In genomic region chr17:57641761-57642160, GRCh38 we compare ENCODE assay signal across 30 cellular contexts.
"Had no signal": no experiment of that assay in that cellular context is flagged by ENCODE, and none has a peak within 500 bp of the region (broad histone marks: within the 10 kb centered on the region; RNA-seq: fewer than 3 reads in every experiment).

No MANE protein-coding gene starts in this region.

- H3K9me3 Mint-ChIP-seq: activated B cell treated with CpG ODN at 0.5 μM for 24 hours; activated CD4-positive, alpha-beta memory T cell treated with anti-CD3 and anti-CD28 coated beads, Interleukin-2, amount 10 ng/mL, durations not matched to agents 7 days and 5 days; activated CD4-positive, alpha-beta T cell treated with anti-CD3 and anti-CD28 coated beads, Interleukin-2, amount 10 ng/mL, durations not matched to agents 24 days and 14 days; activated naive CD4-positive, alpha-beta T cell treated with anti-CD3 and anti-CD28 coated beads, Interleukin-2, amount 10 ng/mL, durations not matched to agents 7 days and 5 days; activated naive CD4-positive, alpha-beta T cell treated with anti-CD3 and anti-CD28 coated beads, Interleukin-2, amount 50 U/mL, for 72 hours; activated naive CD8-positive, alpha-beta T cell treated with anti-CD3 and anti-CD28 coated beads, Interleukin-2, amount 10 ng/mL, durations not matched to agents 7 days and 5 days; activated T-cell treated with anti-CD3 and anti-CD28 coated beads, Interleukin-2, amount 50 U/mL, for 24 hours; activated T-cell treated with anti-CD3 and anti-CD28 coated beads, Interleukin-2, amount 50 U/mL, for 72 hours; T-cell; T-helper 1 cell treated with Interleukin-12 subunit alpha and Interleukin-12 subunit beta and Interleukin-4 antibody, amounts not matched to agents 30 μg/mL and 1 μg/mL, for 36 hours; T-helper 2 cell treated with Interferon-gamma antibody and Interleukin-4, amounts not matched to agents 5 μg/mL and 100 μg/mL, for 36 hours had no signal

- H3K4me3 Mint-ChIP-seq: activated B cell treated with CpG ODN at 0.5 μM for 24 hours; activated CD4-positive, alpha-beta memory T cell treated with anti-CD3 and anti-CD28 coated beads, Interleukin-2, amount 10 ng/mL, durations not matched to agents 7 days and 5 days; activated CD4-positive, alpha-beta T cell treated with anti-CD3 and anti-CD28 coated beads, Interleukin-2, amount 10 ng/mL, durations not matched to agents 24 days and 14 days; activated naive CD4-positive, alpha-beta T cell treated with anti-CD3 and anti-CD28 coated beads, Interleukin-2, amount 10 ng/mL, durations not matched to agents 7 days and 5 days; activated naive CD8-positive, alpha-beta T cell treated with anti-CD3 and anti-CD28 coated beads, Interleukin-2, amount 10 ng/mL, durations not matched to agents 7 days and 5 days; activated T-cell treated with anti-CD3 and anti-CD28 coated beads, Interleukin-2, amount 50 U/mL, for 24 hours; activated T-cell treated with anti-CD3 and anti-CD28 coated beads, Interleukin-2, amount 50 U/mL, for 72 hours; T-cell; T-helper 1 cell treated with Interleukin-12 subunit alpha and Interleukin-12 subunit beta and Interleukin-4 antibody, amounts not matched to agents 30 μg/mL and 1 μg/mL, for 36 hours; T-helper 2 cell treated with Interferon-gamma antibody and Interleukin-4, amounts not matched to agents 5 μg/mL and 100 μg/mL, for 36 hours had no signal

- H3K36me3 ChIP-seq: brain microvascular endothelial cell, esophagus squamous epithelium had no signal

- ATAC-seq: activated CD4-positive, CD25-positive, alpha-beta regulatory T cell treated with anti-CD3 and anti-CD28 coated beads, Interleukin-2, amount 50 U/mL, for 24 hours; activated naive CD4-positive, alpha-beta T cell treated with anti-CD3 and anti-CD28 coated beads, Interleukin-2, amount 50 U/mL, for 72 hours; activated T-cell treated with anti-CD3 and anti-CD28 coated beads, Interleukin-2, amount 50 U/mL, for 72 hours; gastroesophageal sphincter; T-cell had no signal

- H3K4me3 ChIP-seq: esophagus squamous epithelium, gastroesophageal sphincter had no signal

- DNase-seq: activated B cell treated with CpG ODN at 0.5 μM for 24 hours; activated CD4-positive, alpha-beta memory T cell treated with anti-CD3 and anti-CD28 coated beads, Interleukin-2, amount 10 ng/mL, durations not matched to agents 7 days and 5 days; activated CD4-positive, alpha-beta T cell treated with anti-CD3 and anti-CD28 coated beads, Interleukin-2, amount 10 ng/mL, durations not matched to agents 24 days and 14 days; activated CD4-positive, alpha-beta T cell treated with anti-CD3 and anti-CD28 coated beads, Interleukin-2, amount 50 U/mL, for 4 hours; activated CD8-positive, alpha-beta memory T cell treated with anti-CD3 and anti-CD28 coated beads, Interleukin-2, amount 50 U/mL, for 48 hours; activated gamma-delta T cell; activated naive CD4-positive, alpha-beta T cell; activated naive CD4-positive, alpha-beta T cell treated with anti-CD3 and anti-CD28 coated beads, Interleukin-2, amount 10 ng/mL, durations not matched to agents 7 days and 5 days; activated naive CD8-positive, alpha-beta T cell treated with anti-CD3 and anti-CD28 coated beads, Interleukin-2, amount 10 ng/mL, durations not matched to agents 7 days and 5 days; activated T-cell treated with anti-CD3 and anti-CD28 coated beads for 4 hours; activated T-cell treated with anti-CD3 and anti-CD28 coated beads, Interleukin-2, amount 50 U/mL, for 24 hours; activated T-cell treated with anti-CD3 and anti-CD28 coated beads, Interleukin-2, amount 50 U/mL, for 72 hours; amniotic stem cell; anterior cingulate cortex; brain microvascular endothelial cell; cortex of kidney; dermis blood vessel endothelial cell; effector CD4-positive, alpha-beta T cell; esophagus squamous epithelium; foreskin melanocyte; head of caudate nucleus; T-cell; T1000; WERI-Rb-1 had no signal

- H3K9me3 ChIP-seq: esophagus squamous epithelium, gastroesophageal sphincter had no signal

- H3K27ac ChIP-seq: brain microvascular endothelial cell, epithelial cell of prostate, esophagus squamous epithelium, gastroesophageal sphincter, WERI-Rb-1 had no signal

- H3K27ac Mint-ChIP-seq: activated B cell treated with CpG ODN at 0.5 μM for 24 hours; activated CD4-positive, alpha-beta memory T cell treated with anti-CD3 and anti-CD28 coated beads, Interleukin-2, amount 10 ng/mL, durations not matched to agents 7 days and 5 days; activated CD4-positive, alpha-beta T cell treated with anti-CD3 and anti-CD28 coated beads, Interleukin-2, amount 10 ng/mL, durations not matched to agents 24 days and 14 days; activated naive CD4-positive, alpha-beta T cell treated with anti-CD3 and anti-CD28 coated beads, Interleukin-2, amount 10 ng/mL, durations not matched to agents 7 days and 5 days; activated naive CD8-positive, alpha-beta T cell treated with anti-CD3 and anti-CD28 coated beads, Interleukin-2, amount 10 ng/mL, durations not matched to agents 7 days and 5 days; activated T-cell treated with anti-CD3 and anti-CD28 coated beads, Interleukin-2, amount 50 U/mL, for 24 hours; activated T-cell treated with anti-CD3 and anti-CD28 coated beads, Interleukin-2, amount 50 U/mL, for 72 hours; T-helper 1 cell treated with Interleukin-12 subunit alpha and Interleukin-12 subunit beta and Interleukin-4 antibody, amounts not matched to agents 30 μg/mL and 1 μg/mL, for 36 hours; T-helper 2 cell treated with Interferon-gamma antibody and Interleukin-4, amounts not matched to agents 5 μg/mL and 100 μg/mL, for 36 hours had no signal

- H3K27me3 ChIP-seq: brain microvascular endothelial cell, esophagus squamous epithelium, gastroesophageal sphincter had no signal

- H3K4me1 ChIP-seq: gastroesophageal sphincter had no signal

- H3K27me3 Mint-ChIP-seq: activated B cell treated with CpG ODN at 0.5 μM for 24 hours; activated CD4-positive, alpha-beta memory T cell treated with anti-CD3 and anti-CD28 coated beads, Interleukin-2, amount 10 ng/mL, durations not matched to agents 7 days and 5 days; activated CD4-positive, alpha-beta T cell treated with anti-CD3 and anti-CD28 coated beads, Interleukin-2, amount 10 ng/mL, durations not matched to agents 24 days and 14 days; activated naive CD4-positive, alpha-beta T cell treated with anti-CD3 and anti-CD28 coated beads, Interleukin-2, amount 10 ng/mL, durations not matched to agents 7 days and 5 days; activated naive CD8-positive, alpha-beta T cell treated with anti-CD3 and anti-CD28 coated beads, Interleukin-2, amount 10 ng/mL, durations not matched to agents 7 days and 5 days; activated T-cell treated with anti-CD3 and anti-CD28 coated beads, Interleukin-2, amount 50 U/mL, for 24 hours; T-cell had no signal
